Comparison of ENCODE assay signal across 1 cellular context in the genomic region with DNA sequence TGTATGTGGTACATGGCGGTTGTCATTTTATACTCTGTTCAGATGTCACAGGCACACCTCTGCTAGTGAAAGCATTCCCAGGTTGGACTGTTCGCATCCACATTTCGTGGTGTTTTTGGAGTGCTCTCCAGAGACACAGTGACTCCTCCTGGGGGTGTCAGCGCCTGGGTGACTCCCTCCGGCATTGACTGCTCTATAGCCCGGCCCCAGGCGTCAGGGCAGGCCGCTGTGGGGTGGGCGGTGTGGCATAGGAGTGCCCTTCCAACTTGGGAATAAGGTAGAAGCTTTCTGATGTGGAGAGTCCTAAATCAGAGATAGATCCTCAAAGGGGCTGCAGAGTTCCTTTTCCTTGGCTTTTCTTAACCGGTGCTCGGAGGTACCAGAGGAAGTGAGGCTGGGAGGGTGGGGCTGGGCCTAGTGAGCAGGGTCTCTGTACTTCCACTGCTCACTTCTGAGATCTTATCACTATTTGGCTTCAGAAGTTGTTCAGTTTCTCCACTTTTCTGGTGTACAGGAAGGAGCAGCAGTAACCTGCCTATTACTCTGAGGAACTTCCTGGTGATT.
A peak's percentile ranks its signal among the peaks of the same experiment; 100 is the strongest.
TF ChIP-seq lines count a peak whose summit lies in the region.

No MANE protein-coding gene starts in this region.

TF ChIP-seq in K562, 482 proteins besides CTCF, POLR2A, EP300 and RAD21 (continued from another document):
- peak; percentile 36; the same call in 1 of the 2 replicates for TF ChIP-seq SPI1 (IDR thresholded peaks at IDR 0.05; ENCODE audit: borderline replicate concordance, low read depth, low read length)
- 0 out of 2 replicates have a peak, but pooled peaks have one; percentile 11 for TF ChIP-seq CXXC5 (CRISPR knock-in tag; IDR thresholded peaks at IDR 0.05)
- TF ChIP-seq TBP (optimal IDR thresholded peaks at IDR 0.05; ENCODE audit: low read depth, low read length): no peak
- 0 out of 2 replicates have a peak, but pooled peaks have one; percentile 22 for TF ChIP-seq AFF4 (CRISPR knock-in tag; IDR thresholded peaks at IDR 0.05)
- no peak for TF ChIP-seq NR2C2 (CRISPR knock-in tag; IDR thresholded peaks at IDR 0.05)
- TF ChIP-seq NR2C2 (tag; IDR thresholded peaks at IDR 0.05): no peak
- TF ChIP-seq ZFX (CRISPR knock-in tag; IDR thresholded peaks at IDR 0.05): 0 out of 2 replicates have a peak, but pooled peaks have one; percentile 18
